Comparison of ENCODE assay signal across 1 cellular context in genomic region chr14:105005929-105006830, GRCh38.
A peak's percentile ranks its signal among the peaks of the same experiment; 100 is the strongest.
TF ChIP-seq lines count a peak whose summit lies in the region.

No MANE protein-coding gene starts in this region.

TF ChIP-seq in A549, 52 proteins besides CTCF, POLR2A, EP300 and RAD21:
- TF ChIP-seq POLR2AphosphoS2 (conservative IDR thresholded peaks at IDR 0.05; ENCODE audit: low read length) (peak; percentile 18; the same call in 1 of the 2 replicates), JUN (IDR thresholded peaks at IDR 0.05) (0 out of 5 replicates have a peak, but pooled peaks of 1 of the 2 experiments have one; percentile 13), RFX5 (IDR thresholded peaks at IDR 0.05) (no peak), HOXB5 (CRISPR knock-in tag; IDR thresholded peaks at IDR 0.05) (no peak)
